Comparison of ENCODE assay signal across 8 cellular contexts in genomic region chr12:69070319-69071090, GRCh38.
DNase-seq lines count a peak whose midpoint lies in the region; ATAC-seq and TF ChIP-seq lines count a peak whose summit lies in the region.

No MANE protein-coding gene starts in this region.

- POLR2A ChIA-PET in SK-N-SH (lab: Yijun Ruan, JAX): no interaction called here

- H3K36me3 ChIP-seq in GM23338 (ENCODE audit: insufficient read depth) (no peaks in the 10 kb centered on the region), SK-N-SH (replicated peaks in 1 of 2; ENCODE audit: control insufficient read depth in 1 of 2, insufficient read depth in 2 of 2, low read length in 1 of 2) (no peaks in the 10 kb centered on the region), heart right ventricle (no peaks in the 10 kb centered on the region)

- CTCF ChIA-PET in SK-N-SH (lab: Yijun Ruan, JAX): interaction anchor here (0.6 to 2.3 kb wide), 31 partner anchors 8 to 263 kb away, joined by 3 to 12 read pairs (median 4); partner anchors contain the start of gene MDM2

- H3K36me3 Mint-ChIP-seq in GM23338 (ENCODE audit: low read depth): no peaks in the 10 kb centered on the region
- H3K36me3 Mint-ChIP-seq in activated naive CD8-positive, alpha-beta T cell treated with anti-CD3 and anti-CD28 coated beads for 36 hours: no peaks in the 10 kb centered on the region

- H3K4me3 ChIP-seq in GM23338 (no peak overlapping the region), SK-N-SH (ENCODE audit: low read depth in 2 of 2, low read length in 1 of 2) (no peak overlapping the region; a peak in 1 of 4 replicates), heart right ventricle (no peak overlapping the region)

- H2AFZ ChIP-seq in GM23338 (no peak overlapping the region; the same call in 1 of the 2 replicates), SK-N-SH (ENCODE audit: low read depth) (peak overlapping the region; percentile 30; the same call in 1 of the 2 replicates)

- no peak overlapping the region for H3K27ac ChIP-seq in GM23338 (ENCODE audit: low read depth)
- no peak overlapping the region for H3K27ac ChIP-seq in SK-N-SH (ENCODE audit: low read depth in 2 of 2, low read length in 1 of 2)
- no peak overlapping the region for H3K27ac ChIP-seq in heart right ventricle

- H4K20me1 ChIP-seq in GM23338 (replicated peaks; ENCODE audit: insufficient read depth): no peaks in the 10 kb centered on the region
- H4K20me1 ChIP-seq in SK-N-SH (ENCODE audit: insufficient read depth): no peaks in the 10 kb centered on the region

- H3F3A ChIP-seq in GM23338 (replicated peaks; ENCODE audit: low read depth): no peaks in the 10 kb centered on the region
- H3F3A ChIP-seq in SK-N-SH (replicated peaks; ENCODE audit: insufficient read depth): peaks cover 6% of the 10 kb centered on the region

- TF ChIP-seq CTCF in GM23338 (conservative IDR thresholded peaks at IDR 0.05; ENCODE audit: low read depth in 2 of 2) (peak; percentile 94 to 95), SK-N-SH (IDR thresholded peaks at IDR 0.05) (peak; percentile 92), heart right ventricle (IDR thresholded peaks at IDR 0.05) (peak; percentile 78 to 93 (median 90))

- peak; percentile 82 for TF ChIP-seq RAD21 in SK-N-SH (IDR thresholded peaks at IDR 0.05; ENCODE audit: low read length)

- H3K9me3 Mint-ChIP-seq in GM23338: no peaks in the 10 kb centered on the region
- no peaks in the 10 kb centered on the region for H3K9me3 Mint-ChIP-seq in activated naive CD8-positive, alpha-beta T cell treated with anti-CD3 and anti-CD28 coated beads for 36 hours

- H3K9me2 ChIP-seq in GM23338 (ENCODE audit: insufficient read depth): no peaks in the 10 kb centered on the region
- H3K9me2 ChIP-seq in SK-N-SH: no peaks in the 10 kb centered on the region

- no peak for TF ChIP-seq EP300 in SK-N-SH (IDR thresholded peaks at IDR 0.05; ENCODE audit: borderline replicate concordance in 1 of 2, low read depth in 1 of 2, low read length in 1 of 2)

- no peak overlapping the region for H3K9ac ChIP-seq in SK-N-SH

- peak; percentile 96 for ATAC-seq in GM23338
- peak; percentile 74 to 86 (median 85) for ATAC-seq in heart right ventricle

- H3K4me1 Mint-ChIP-seq in GM23338: peaks cover 18% of the 10 kb centered on the region
- H3K4me1 Mint-ChIP-seq in activated naive CD8-positive, alpha-beta T cell treated with anti-CD3 and anti-CD28 coated beads for 36 hours: peaks cover 15% of the 10 kb centered on the region

- H3K79me2 ChIP-seq in GM23338 (replicated peaks; ENCODE audit: insufficient read depth) (no peaks in the 10 kb centered on the region), SK-N-SH (ENCODE audit: insufficient read depth) (no peaks in the 10 kb centered on the region)

- H3K4me2 ChIP-seq in GM23338 (no peak overlapping the region), SK-N-SH (no peak overlapping the region)

- 21% methylated on average over 6 of the region's 6 CpGs for whole genome bisulfite sequencing in SK-N-SH (ENCODE audit: low lambda C conversion rate)
- 31 to 39% methylated on average over 6 of the region's 6 CpGs for WGBS in heart right ventricle, 2 donors

- H3K9me3 ChIP-seq in SK-N-SH (no peaks in the 10 kb centered on the region), heart right ventricle (no peaks in the 10 kb centered on the region)

- no peak overlapping the region for H3K4me3 Mint-ChIP-seq in GM23338
- H3K4me3 Mint-ChIP-seq in activated naive CD8-positive, alpha-beta T cell treated with anti-CD3 and anti-CD28 coated beads for 36 hours: no peak overlapping the region

- DNase-seq in ELF-1 (ENCODE audit: low read depth, low spot score) (peak; percentile 72), GM23338 (ENCODE audit: low spot score) (peak; percentile 92), M059J (ENCODE audit: low read depth) (peak; percentile 72), SK-N-SH (peak; percentile 56), heart right ventricle (peak in 1 of 2 donors; percentile 54), putamen (ENCODE audit: low spot score) (peak; percentile 80), DMS153 treated with DMSO at 0.1 percent for 48 hours (lab: John Stamatoyannopoulos, UW; ENCODE audit: unreplicated experiment) (no peak)
- peak; percentile 36 for DNase-seq in activated naive CD8-positive, alpha-beta T cell treated with anti-CD3 and anti-CD28 coated beads for 36 hours

- H3K4me1 ChIP-seq in GM23338 (ENCODE audit: insufficient read depth): 0 out of 2 replicates have a peak, but pooled peaks cover 7% of the 10 kb centered on the region
- H3K4me1 ChIP-seq in SK-N-SH (ENCODE audit: control insufficient read depth in 1 of 2, insufficient read depth in 2 of 2, low read depth in 1 of 2, low read length in 1 of 2): no peaks in the 10 kb centered on the region; a peak in 1 of 4 replicates
- peaks cover 0 to 9% (median 0%) of the 10 kb centered on the region in 9 donors for H3K4me1 ChIP-seq in heart right ventricle

- H3K27ac Mint-ChIP-seq in GM23338: 0 out of 2 replicates have a peak overlapping the region, but pooled peaks have one; percentile 1
- H3K27ac Mint-ChIP-seq in activated naive CD8-positive, alpha-beta T cell treated with anti-CD3 and anti-CD28 coated beads for 36 hours: no peak overlapping the region

- intact Hi-C loops in heart right ventricle (cut with DNase I): loop anchor here in 7 of 10 donors (1.0 to 10.0 kb wide), 6 partner anchors 126 to 240 kb away; no protein-coding TSS in a partner anchor

- H3K27me3 ChIP-seq in GM23338 (ENCODE audit: insufficient read depth): no peaks in the 10 kb centered on the region
- H3K27me3 ChIP-seq in SK-N-SH (ENCODE audit: insufficient read depth): no peaks in the 10 kb centered on the region
- H3K27me3 ChIP-seq in heart right ventricle: peaks cover 0 to 2% (median 0%) of the 10 kb centered on the region in 7 donors

- no peaks in the 10 kb centered on the region for H3K27me3 Mint-ChIP-seq in GM23338 (ENCODE audit: insufficient read depth, low read depth, poor library complexity)
- no peaks in the 10 kb centered on the region for H3K27me3 Mint-ChIP-seq in activated naive CD8-positive, alpha-beta T cell treated with anti-CD3 and anti-CD28 coated beads for 36 hours

TF ChIP-seq in GM23338, 12 proteins besides CTCF, POLR2A, EP300 and RAD21 (continues in another document):
- TF ChIP-seq EZH2phosphoT487 (IDR thresholded peaks at IDR 0.05; ENCODE audit: unreplicated experiment) (no peak), STAT1 (IDR thresholded peaks at IDR 0.05; ENCODE audit: unreplicated experiment) (no peak), ETS1 (IDR thresholded peaks at IDR 0.05) (no peak), POLR2AphosphoS5 (IDR thresholded peaks at IDR 0.05; ENCODE audit: low read depth) (no peak), ZNF114 (CRISPR knock-in tag; IDR thresholded peaks at IDR 0.05) (no peak), ZNF331 (CRISPR knock-in tag; IDR thresholded peaks at IDR 0.05; ENCODE audit: low read depth) (no peak)

TF ChIP-seq in SK-N-SH, 30 proteins besides CTCF, POLR2A, EP300 and RAD21:
- TF ChIP-seq EZH2phosphoT487 (IDR thresholded peaks at IDR 0.05; ENCODE audit: borderline replicate concordance, low read depth) (no peak), FOXM1 (IDR thresholded peaks at IDR 0.05; ENCODE audit: low read depth) (no peak), FOXJ3 (CRISPR knock-in tag; IDR thresholded peaks at IDR 0.05) (no peak), TAF1 (IDR thresholded peaks at IDR 0.05; ENCODE audit: borderline replicate concordance, low read depth, low read length) (no peak), GATA2 (CRISPR knock-in tag; IDR thresholded peaks at IDR 0.05) (no peak), SMC3 (IDR thresholded peaks at IDR 0.05; ENCODE audit: low read depth, low read length) (peak; percentile 90)
TF ChIP-seq in SK-N-SH: peak in this region for 1.
